ENCODE assay signal across 28 cellular contexts in the genomic region with DNA sequence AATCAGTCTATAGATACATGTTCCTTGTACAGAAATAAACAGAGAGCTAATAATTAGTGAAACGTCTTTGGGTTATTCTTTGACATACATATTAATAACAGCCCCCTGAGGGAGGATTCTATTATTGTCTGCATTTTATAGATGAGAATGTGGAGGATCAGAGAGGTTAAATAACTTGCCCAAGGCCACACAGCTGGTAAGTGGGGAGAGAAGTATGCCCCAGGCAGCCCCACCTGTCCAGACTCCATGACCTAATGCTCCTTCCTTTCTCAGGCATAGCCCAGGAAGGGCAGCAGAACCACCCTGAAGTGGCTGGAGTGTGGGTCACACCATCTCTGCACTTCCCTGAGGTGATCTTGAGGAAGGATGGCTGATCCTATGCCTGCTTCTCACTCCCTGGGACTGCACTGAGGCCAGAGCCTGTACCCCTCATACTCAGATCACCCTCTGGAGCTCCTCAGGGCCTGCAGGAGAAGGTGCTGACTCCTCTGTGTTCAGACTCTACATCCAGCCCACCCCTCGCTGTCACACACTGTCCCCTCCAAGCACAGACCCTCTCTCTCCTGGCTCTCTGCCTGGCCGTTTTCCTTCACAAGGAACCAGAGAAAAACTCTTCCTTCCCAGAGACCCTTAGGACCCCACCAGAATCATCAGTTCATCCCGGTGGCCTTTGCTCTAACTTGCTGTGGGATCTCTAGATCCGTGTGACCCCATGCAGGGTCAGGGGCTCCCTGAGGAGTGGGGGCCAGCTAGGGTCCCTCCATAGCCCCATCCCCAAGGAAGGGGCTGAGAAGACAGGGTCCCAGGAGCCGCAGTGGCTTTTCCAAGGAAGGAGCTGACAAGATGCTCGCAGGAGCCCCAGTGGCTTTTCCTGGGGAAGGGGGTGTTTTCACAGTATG. TPM values are rescaled to one million over a fixed set of nuclear protein-coding genes. Genes with fewer than 3 reads are reported as not detected.
DNase-seq lines count a peak whose midpoint lies in the region; ATAC-seq and TF ChIP-seq lines count a peak whose summit lies in the region.
"Had no signal": no experiment of that assay in that cellular context is flagged by ENCODE, and none has a peak within 500 bp of the region (broad histone marks: within the 10 kb centered on the region; RNA-seq: fewer than 3 reads in every experiment).

No MANE protein-coding gene starts in this region.

- peak overlapping the region; percentile 92 to 98 for H3K27ac ChIP-seq in right atrium auricular region
- no peak overlapping the region for H3K27ac ChIP-seq in coronary artery
- peak overlapping the region; percentile 100 for H3K27ac ChIP-seq in psoas muscle
- H3K27ac ChIP-seq: BLaER1, body of pancreas, PC-9, right lobe of liver had no signal

- intact Hi-C loops in left cardiac atrium (cut with DNase I), result no loop called here
- intact Hi-C loops in psoas muscle (cut with DNase I), result no loop called here
- intact Hi-C loops in activated CD4-positive, alpha-beta T cell treated with anti-CD3 and anti-CD28 coated beads, Interleukin-2, amount 10 ng/mL, durations not matched to agents 24 days and 14 days (cut with micrococcal nuclease), result no loop called here

- no peak overlapping the region for H3K4me3 ChIP-seq in right atrium auricular region
- H3K4me3 ChIP-seq in coronary artery, result no peak overlapping the region
- H3K4me3 ChIP-seq in psoas muscle, result no peak overlapping the region
- H3K4me3 ChIP-seq: BLaER1, body of pancreas, lung, PC-9, right lobe of liver had no signal

- H3K36me3 ChIP-seq in right atrium auricular region (no peaks in the 10 kb centered on the region), psoas muscle (ENCODE audit: insufficient read depth in 1 of 2, low read depth in 1 of 2) (no peaks in the 10 kb centered on the region)
- H3K36me3 ChIP-seq: BLaER1, right lobe of liver had no signal

- no peaks in the 10 kb centered on the region for H3K36me3 Mint-ChIP-seq in activated CD4-positive, alpha-beta T cell treated with anti-CD3 and anti-CD28 coated beads, Interleukin-2, amount 10 ng/mL, durations not matched to agents 24 days and 14 days (ENCODE audit: low read depth)
- H3K36me3 Mint-ChIP-seq: stimulated activated naive B cell treated with anti-CD40 and anti-IgM and Interleukin-4, amounts not matched to agents 10 μg/mL and 1 μg/mL and 100 μg/mL, for 72 hours had no signal

- DNase-seq in right atrium auricular region (ENCODE audit: low spot score) (no peak), left cardiac atrium (no peak), coronary artery (ENCODE audit: low spot score) (peak; percentile 40), psoas muscle (no peak), EL (no peak)
- no peak for DNase-seq in activated CD4-positive, alpha-beta T cell treated with anti-CD3 and anti-CD28 coated beads, Interleukin-2, amount 10 ng/mL, durations not matched to agents 24 days and 14 days
- DNase-seq: activated CD4-positive, alpha-beta T cell treated with anti-CD3 and anti-CD28 coated beads, Interleukin-2, amount 50 U/mL, for 4 hours; COR-L47; H7; IMR-90; NCI-H1092; NCI-H187; NCI-H2171; NCI-H524; PC-9; SHP77 treated with DMSO at 0.1 percent for 48 hours; stimulated activated naive B cell treated with anti-CD40 and anti-IgM and Interleukin-4, amounts not matched to agents 10 μg/mL and 1 μg/mL and 100 μg/mL, for 72 hours; T1000 had no signal

- H3K4me3 Mint-ChIP-seq in activated CD4-positive, alpha-beta T cell treated with anti-CD3 and anti-CD28 coated beads, Interleukin-2, amount 10 ng/mL, durations not matched to agents 24 days and 14 days, result no peak overlapping the region
- H3K4me3 Mint-ChIP-seq: stimulated activated naive B cell treated with anti-CD40 and anti-IgM and Interleukin-4, amounts not matched to agents 10 μg/mL and 1 μg/mL and 100 μg/mL, for 72 hours had no signal

- ATAC-seq in left cardiac atrium, result no peak
- no peak for ATAC-seq in psoas muscle
- ATAC-seq in HG02884 (IDR thresholded peaks at IDR 0.05; ENCODE audit: unreplicated experiment), result no peak
- ATAC-seq: body of pancreas; right lobe of liver; stimulated activated naive B cell treated with anti-CD40 and anti-IgM and Interleukin-4, amounts not matched to agents 10 μg/mL and 1 μg/mL and 100 μg/mL, for 72 hours had no signal

- no peaks in the 10 kb centered on the region for H3K27me3 Mint-ChIP-seq in activated CD4-positive, alpha-beta T cell treated with anti-CD3 and anti-CD28 coated beads, Interleukin-2, amount 10 ng/mL, durations not matched to agents 24 days and 14 days

- no peaks in the 10 kb centered on the region for H3K4me1 Mint-ChIP-seq in activated CD4-positive, alpha-beta T cell treated with anti-CD3 and anti-CD28 coated beads, Interleukin-2, amount 10 ng/mL, durations not matched to agents 24 days and 14 days
- H3K4me1 Mint-ChIP-seq: stimulated activated naive B cell treated with anti-CD40 and anti-IgM and Interleukin-4, amounts not matched to agents 10 μg/mL and 1 μg/mL and 100 μg/mL, for 72 hours had no signal

- H3K9me3 ChIP-seq in right atrium auricular region (no peaks in the 10 kb centered on the region), psoas muscle (no peaks in the 10 kb centered on the region)
- H3K9me3 ChIP-seq: BLaER1, body of pancreas, right lobe of liver had no signal

- TF ChIP-seq CTCF in right atrium auricular region (IDR thresholded peaks at IDR 0.05), result no peak
- TF ChIP-seq CTCF in coronary artery (IDR thresholded peaks at IDR 0.05), result no peak
- no peak for TF ChIP-seq CTCF in psoas muscle (IDR thresholded peaks at IDR 0.05)

- H3K4me1 ChIP-seq in right atrium auricular region (peaks cover 0 to 37% of the 10 kb centered on the region in 2 donors), psoas muscle (peaks cover 37% of the 10 kb centered on the region)
- H3K4me1 ChIP-seq: BLaER1, body of pancreas, right lobe of liver had no signal

- H3K27ac Mint-ChIP-seq in activated CD4-positive, alpha-beta T cell treated with anti-CD3 and anti-CD28 coated beads, Interleukin-2, amount 10 ng/mL, durations not matched to agents 24 days and 14 days, result no peak overlapping the region
- H3K27ac Mint-ChIP-seq: stimulated activated naive B cell treated with anti-CD40 and anti-IgM and Interleukin-4, amounts not matched to agents 10 μg/mL and 1 μg/mL and 100 μg/mL, for 72 hours had no signal

- WGBS in psoas muscle, 3 donors, result 71 to 78% (median 72%) methylated on average over 7 of the region's 7 CpGs

- H3K9me3 Mint-ChIP-seq in activated CD4-positive, alpha-beta T cell treated with anti-CD3 and anti-CD28 coated beads, Interleukin-2, amount 10 ng/mL, durations not matched to agents 24 days and 14 days, result no peaks in the 10 kb centered on the region
- H3K9me3 Mint-ChIP-seq: stimulated activated naive B cell treated with anti-CD40 and anti-IgM and Interleukin-4, amounts not matched to agents 10 μg/mL and 1 μg/mL and 100 μg/mL, for 72 hours had no signal

- H3K27me3 ChIP-seq in right atrium auricular region (no peaks in the 10 kb centered on the region), psoas muscle (ENCODE audit: insufficient read depth in 3 of 3, low read length in 2 of 3) (no peaks in the 10 kb centered on the region)
- H3K27me3 ChIP-seq: BLaER1, body of pancreas, right lobe of liver had no signal

RNA-seq across cellular contexts. Expression of a gene that starts 4.4 kb away (rescaled TPM):
- 100 to 1,000 TPM; 444 to 908 TPM for total RNA-seq in right atrium auricular region
- total RNA-seq in left cardiac atrium, result 100 to 1,000 TPM; 431 to 706 TPM
- 100 to 1,000 TPM; 157 to 276 (median 212) TPM for total RNA-seq in psoas muscle
- 100 to 1,000 TPM in 1 of 3 donors, 10 to 100 TPM in 2; 37.0 to 188 (median 50.4) TPM for polyA plus RNA-seq in psoas muscle
- not detected in 2 replicates for total RNA-seq in activated CD4-positive, alpha-beta T cell treated with anti-CD3 and anti-CD28 coated beads, Interleukin-2, amount 10 ng/mL, durations not matched to agents 24 days and 14 days
- total RNA-seq: cerebellum, glomerular endothelial cell, H7, IMR-90, PC-9 had no signal
- polyA plus RNA-seq: AG04450, IMR-90, neural cell had no signal

RNA-seq across cellular contexts. Expression of a gene that starts 21.6 kb away (rescaled TPM):
- under 1 TPM; 0.15 to 0.63 TPM for total RNA-seq in right atrium auricular region
- total RNA-seq in left cardiac atrium, result under 1 TPM in 1 of 2 donors, not detected in 1; 0.86 TPM
- total RNA-seq in psoas muscle, result 100 to 1,000 TPM; 241 to 923 (median 381) TPM
- 100 to 1,000 TPM; 306 to 822 (median 392) TPM for polyA plus RNA-seq in psoas muscle
- not detected in 2 replicates for total RNA-seq in activated CD4-positive, alpha-beta T cell treated with anti-CD3 and anti-CD28 coated beads, Interleukin-2, amount 10 ng/mL, durations not matched to agents 24 days and 14 days
- total RNA-seq: body of pancreas, glomerular endothelial cell, H7, IMR-90, lung, mucosa of gallbladder, PC-9 had no signal
- polyA plus RNA-seq: AG04450, IMR-90, neural cell had no signal

RNA-seq across cellular contexts. Expression of a gene that starts 53.5 kb away (rescaled TPM):
- total RNA-seq in right atrium auricular region (100 to 1,000 TPM in 1 of 2 donors, 10 to 100 TPM in 1; 92.4 to 129 TPM), left cardiac atrium (100 to 1,000 TPM in 1 of 2 donors, 10 to 100 TPM in 1; 68.5 to 108 TPM), psoas muscle (100 to 1,000 TPM in 2 of 4 donors, 10 to 100 TPM in 2; 87.2 to 151 (median 110) TPM)
- polyA plus RNA-seq in psoas muscle, result 10 to 100 TPM; 41.6 to 90.3 (median 72.6) TPM
- total RNA-seq in activated CD4-positive, alpha-beta T cell treated with anti-CD3 and anti-CD28 coated beads, Interleukin-2, amount 10 ng/mL, durations not matched to agents 24 days and 14 days, result 1.0 and 1.1 TPM in 2 replicates

Comparison
In these comparisons a context has a peak if more than half of its experiments do, and no peak if none do; other contexts are left out.
1. H3K27ac ChIP-seq: peak in right atrium auricular region (2 of 2) and psoas muscle (single experiment); none in coronary artery (0 of 2).
2. RNA of a gene that starts 4.4 kb away (total RNA-seq): 444 to 908 TPM in right atrium auricular region, 431 to 706 TPM in left cardiac atrium and 157 to 276 TPM in psoas muscle; not detected in activated CD4-positive, alpha-beta T cell treated with anti-CD3 and anti-CD28 coated beads, Interleukin-2, amount 10 ng/mL, durations not matched to agents 24 days and 14 days; every median in the first group is over 100 times any median in the second.
3. RNA of a gene that starts 21.6 kb away (total RNA-seq): 241 to 923 TPM in psoas muscle; 0.86 TPM in left cardiac atrium, 0.15 to 0.63 TPM in right atrium auricular region and not detected in activated CD4-positive, alpha-beta T cell treated with anti-CD3 and anti-CD28 coated beads, Interleukin-2, amount 10 ng/mL, durations not matched to agents 24 days and 14 days; every median in the first group is over 100 times any median in the second.
4. RNA of a gene that starts 53.5 kb away (total RNA-seq): 92.4 to 129 TPM in right atrium auricular region, 87.2 to 151 TPM in psoas muscle and 68.5 to 108 TPM in left cardiac atrium; 1.0 to 1.1 TPM in activated CD4-positive, alpha-beta T cell treated with anti-CD3 and anti-CD28 coated beads, Interleukin-2, amount 10 ng/mL, durations not matched to agents 24 days and 14 days; every median in the first group is over 10 times any median in the second.